Comparison of ENCODE assay signal across 2 cellular contexts in genomic region chr19:17236831-17237543, GRCh38.
TF ChIP-seq lines count a peak whose summit lies in the region.

No MANE protein-coding gene starts in this region.

TF ChIP-seq in HEK293, 187 proteins besides CTCF, POLR2A, EP300 and RAD21:
- TF ChIP-seq ZNF366 (tag by site-specific recombination; conservative IDR thresholded peaks at IDR 0.05) = peak; percentile 91
- TF ChIP-seq SP7 (tag by site-specific recombination; IDR thresholded peaks at IDR 0.05) = peak; percentile 53
- no peak for TF ChIP-seq ZNF302 (tag by site-specific recombination; IDR thresholded peaks at IDR 0.05; ENCODE audit: low read depth)
- TF ChIP-seq ZNF549 (tag by site-specific recombination; IDR thresholded peaks at IDR 0.05) = no peak
- no peak for TF ChIP-seq ELK4 (IDR thresholded peaks at IDR 0.05; ENCODE audit: borderline replicate concordance, low read depth, low read length)
- TF ChIP-seq HIC1 (tag by site-specific recombination; IDR thresholded peaks at IDR 0.05) = peak; percentile 62; the same call in 1 of the 2 replicates
- 0 out of 2 replicates have a peak, but pooled peaks have one; percentile 14 for TF ChIP-seq ZBTB8A (tag by site-specific recombination; IDR thresholded peaks at IDR 0.05)
- 0 out of 2 replicates have a peak, but pooled peaks have one; percentile 12 for TF ChIP-seq SP2 (tag by site-specific recombination; IDR thresholded peaks at IDR 0.05)
- TF ChIP-seq BCL11A (tag by site-specific recombination; IDR thresholded peaks at IDR 0.05; ENCODE audit: low read depth) = 0 out of 2 replicates have a peak, but pooled peaks have one; percentile 18
- TF ChIP-seq PRDM1 (tag by site-specific recombination; IDR thresholded peaks at IDR 0.05) = peak; percentile 89
- TF ChIP-seq ZNF623 (tag by site-specific recombination; IDR thresholded peaks at IDR 0.05) = peak; percentile 88
- peak; percentile 60 for TF ChIP-seq ZNF600 (tag by site-specific recombination; IDR thresholded peaks at IDR 0.05)
TF ChIP-seq in HEK293: peak in this region for 9.

TF ChIP-seq in K562, 482 proteins besides CTCF, POLR2A, EP300 and RAD21:
- TF ChIP-seq ZNF407 (IDR thresholded peaks at IDR 0.05; ENCODE audit: low read depth) = no peak
- no peak for TF ChIP-seq ZBTB11 (CRISPR knock-in tag; IDR thresholded peaks at IDR 0.05)
- TF ChIP-seq CBFA2T3 (IDR thresholded peaks at IDR 0.05) = no peak
- TF ChIP-seq SMARCA5 (IDR thresholded peaks at IDR 0.05) = no peak
- peak; percentile 35; the same call in 1 of the 2 replicates for TF ChIP-seq TFAP4 (CRISPR knock-in tag; IDR thresholded peaks at IDR 0.05; ENCODE audit: borderline replicate concordance)
- TF ChIP-seq ZNF253 (CRISPR knock-in tag; conservative IDR thresholded peaks at IDR 0.05) = no peak
- no peak for TF ChIP-seq ZNF140 (CRISPR knock-in tag; IDR thresholded peaks at IDR 0.05)
- peak; percentile 52 for TF ChIP-seq NFIC (IDR thresholded peaks at IDR 0.05)
- no peak for TF ChIP-seq ILF3 (IDR thresholded peaks at IDR 0.05; ENCODE audit: borderline replicate concordance)
- TF ChIP-seq REST (CRISPR knock-in tag; IDR thresholded peaks at IDR 0.05; ENCODE audit: low read depth) = no peak
- TF ChIP-seq ZFP36 (IDR thresholded peaks at IDR 0.05; ENCODE audit: low read depth, low read length, partially characterized antibody) = no peak
- TF ChIP-seq NFE2 (IDR thresholded peaks at IDR 0.05; ENCODE audit: low read depth) = no peak
- TF ChIP-seq CCNT2 (IDR thresholded peaks at IDR 0.05; ENCODE audit: borderline replicate concordance, extremely low read depth, insufficient read length, low read depth, low read length) = no peak
- TF ChIP-seq ZNF764 (CRISPR knock-in tag; IDR thresholded peaks at IDR 0.05; ENCODE audit: low read depth) = no peak
- peak; percentile 51 for TF ChIP-seq RBFOX2 (IDR thresholded peaks at IDR 0.05; ENCODE audit: low read depth, low read length)
- 0 out of 2 replicates have a peak, but pooled peaks have one; percentile 6 for TF ChIP-seq BCOR (IDR thresholded peaks at IDR 0.05)
- TF ChIP-seq CREB5 (CRISPR knock-in tag; IDR thresholded peaks at IDR 0.05) = no peak
